ENCODE assay signal across 1 cellular context in the genomic region with DNA sequence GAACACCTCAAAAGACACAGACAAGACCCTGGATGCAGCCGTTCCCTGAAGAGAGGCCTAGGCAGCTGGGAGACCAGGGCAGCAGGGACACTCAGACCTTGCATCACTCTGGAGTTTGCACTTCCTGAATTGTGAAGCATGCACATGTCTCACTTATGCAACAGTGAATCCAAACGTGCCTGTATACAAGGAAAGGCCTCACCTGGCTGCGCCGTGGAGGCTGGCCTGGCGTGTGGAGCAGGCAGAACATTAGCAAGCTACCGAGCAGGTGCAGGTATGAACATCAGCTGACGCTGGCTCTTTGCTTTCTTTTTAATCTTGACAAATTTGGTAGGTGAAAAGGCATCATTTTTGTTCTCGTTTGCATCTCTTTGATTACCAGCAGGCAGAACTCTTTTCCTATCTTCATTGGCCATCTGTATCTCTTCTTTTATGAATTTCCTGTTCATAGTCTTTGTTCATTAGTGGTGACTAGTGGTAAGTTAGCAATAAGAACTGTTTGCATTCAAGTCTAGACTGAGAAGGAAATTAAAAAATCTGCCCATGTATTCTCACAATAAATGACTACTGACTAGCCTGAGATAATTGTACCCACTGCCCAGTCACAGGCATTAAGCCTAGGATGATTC.
TF ChIP-seq lines count a peak whose summit lies in the region.

No MANE protein-coding gene starts in this region.

TF ChIP-seq in HepG2, 621 proteins besides CTCF, POLR2A, EP300 and RAD21 (continued from another document and continues in another):
- TF ChIP-seq, protein P1, sequence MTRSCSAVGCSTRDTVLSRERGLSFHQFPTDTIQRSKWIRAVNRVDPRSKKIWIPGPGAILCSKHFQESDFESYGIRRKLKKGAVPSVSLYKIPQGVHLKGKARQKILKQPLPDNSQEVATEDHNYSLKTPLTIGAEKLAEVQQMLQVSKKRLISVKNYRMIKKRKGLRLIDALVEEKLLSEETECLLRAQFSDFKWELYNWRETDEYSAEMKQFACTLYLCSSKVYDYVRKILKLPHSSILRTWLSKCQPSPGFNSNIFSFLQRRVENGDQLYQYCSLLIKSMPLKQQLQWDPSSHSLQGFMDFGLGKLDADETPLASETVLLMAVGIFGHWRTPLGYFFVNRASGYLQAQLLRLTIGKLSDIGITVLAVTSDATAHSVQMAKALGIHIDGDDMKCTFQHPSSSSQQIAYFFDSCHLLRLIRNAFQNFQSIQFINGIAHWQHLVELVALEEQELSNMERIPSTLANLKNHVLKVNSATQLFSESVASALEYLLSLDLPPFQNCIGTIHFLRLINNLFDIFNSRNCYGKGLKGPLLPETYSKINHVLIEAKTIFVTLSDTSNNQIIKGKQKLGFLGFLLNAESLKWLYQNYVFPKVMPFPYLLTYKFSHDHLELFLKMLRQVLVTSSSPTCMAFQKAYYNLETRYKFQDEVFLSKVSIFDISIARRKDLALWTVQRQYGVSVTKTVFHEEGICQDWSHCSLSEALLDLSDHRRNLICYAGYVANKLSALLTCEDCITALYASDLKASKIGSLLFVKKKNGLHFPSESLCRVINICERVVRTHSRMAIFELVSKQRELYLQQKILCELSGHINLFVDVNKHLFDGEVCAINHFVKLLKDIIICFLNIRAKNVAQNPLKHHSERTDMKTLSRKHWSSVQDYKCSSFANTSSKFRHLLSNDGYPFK (CRISPR knock-in tag; IDR thresholded peaks at IDR 0.05; ENCODE audit: borderline replicate concordance) = peak; percentile 42; the same call in 1 of the 2 replicates
- peak; percentile 61; the same call in 1 of the 2 replicates for TF ChIP-seq CBFB (CRISPR knock-in tag; IDR thresholded peaks at IDR 0.05)
- peak; percentile 70; the same call in 1 of the 2 replicates for TF ChIP-seq RXRA (CRISPR knock-in tag; IDR thresholded peaks at IDR 0.05)
- TF ChIP-seq, protein P2, sequence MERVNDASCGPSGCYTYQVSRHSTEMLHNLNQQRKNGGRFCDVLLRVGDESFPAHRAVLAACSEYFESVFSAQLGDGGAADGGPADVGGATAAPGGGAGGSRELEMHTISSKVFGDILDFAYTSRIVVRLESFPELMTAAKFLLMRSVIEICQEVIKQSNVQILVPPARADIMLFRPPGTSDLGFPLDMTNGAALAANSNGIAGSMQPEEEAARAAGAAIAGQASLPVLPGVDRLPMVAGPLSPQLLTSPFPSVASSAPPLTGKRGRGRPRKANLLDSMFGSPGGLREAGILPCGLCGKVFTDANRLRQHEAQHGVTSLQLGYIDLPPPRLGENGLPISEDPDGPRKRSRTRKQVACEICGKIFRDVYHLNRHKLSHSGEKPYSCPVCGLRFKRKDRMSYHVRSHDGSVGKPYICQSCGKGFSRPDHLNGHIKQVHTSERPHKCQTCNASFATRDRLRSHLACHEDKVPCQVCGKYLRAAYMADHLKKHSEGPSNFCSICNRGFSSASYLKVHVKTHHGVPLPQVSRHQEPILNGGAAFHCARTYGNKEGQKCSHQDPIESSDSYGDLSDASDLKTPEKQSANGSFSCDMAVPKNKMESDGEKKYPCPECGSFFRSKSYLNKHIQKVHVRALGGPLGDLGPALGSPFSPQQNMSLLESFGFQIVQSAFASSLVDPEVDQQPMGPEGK (CRISPR knock-in tag; IDR thresholded peaks at IDR 0.05) = peak; percentile 48
- TF ChIP-seq RBM22 (optimal IDR thresholded peaks at IDR 0.05; ENCODE audit: low read length) = peak; percentile 32
- TF ChIP-seq ZNF160 (CRISPR knock-in tag; IDR thresholded peaks at IDR 0.05) = 0 out of 2 replicates have a peak, but pooled peaks have one; percentile 32
- TF ChIP-seq, protein P3, sequence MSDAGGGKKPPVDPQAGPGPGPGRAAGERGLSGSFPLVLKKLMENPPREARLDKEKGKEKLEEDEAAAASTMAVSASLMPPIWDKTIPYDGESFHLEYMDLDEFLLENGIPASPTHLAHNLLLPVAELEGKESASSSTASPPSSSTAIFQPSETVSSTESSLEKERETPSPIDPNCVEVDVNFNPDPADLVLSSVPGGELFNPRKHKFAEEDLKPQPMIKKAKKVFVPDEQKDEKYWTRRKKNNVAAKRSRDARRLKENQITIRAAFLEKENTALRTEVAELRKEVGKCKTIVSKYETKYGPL (CRISPR knock-in tag; IDR thresholded peaks at IDR 0.05) = peak; percentile 99
- 0 out of 2 replicates have a peak, but pooled peaks have one; percentile 17 for TF ChIP-seq ATF7 (IDR thresholded peaks at IDR 0.05)
- 0 out of 2 replicates have a peak, but pooled peaks have one; percentile 60 for TF ChIP-seq ATF7 (CRISPR knock-in tag; IDR thresholded peaks at IDR 0.05)
- peak; percentile 49; the same call in 1 of the 2 replicates for TF ChIP-seq HMG20A (CRISPR knock-in tag; IDR thresholded peaks at IDR 0.05; ENCODE audit: borderline replicate concordance)
- TF ChIP-seq, protein P4, sequence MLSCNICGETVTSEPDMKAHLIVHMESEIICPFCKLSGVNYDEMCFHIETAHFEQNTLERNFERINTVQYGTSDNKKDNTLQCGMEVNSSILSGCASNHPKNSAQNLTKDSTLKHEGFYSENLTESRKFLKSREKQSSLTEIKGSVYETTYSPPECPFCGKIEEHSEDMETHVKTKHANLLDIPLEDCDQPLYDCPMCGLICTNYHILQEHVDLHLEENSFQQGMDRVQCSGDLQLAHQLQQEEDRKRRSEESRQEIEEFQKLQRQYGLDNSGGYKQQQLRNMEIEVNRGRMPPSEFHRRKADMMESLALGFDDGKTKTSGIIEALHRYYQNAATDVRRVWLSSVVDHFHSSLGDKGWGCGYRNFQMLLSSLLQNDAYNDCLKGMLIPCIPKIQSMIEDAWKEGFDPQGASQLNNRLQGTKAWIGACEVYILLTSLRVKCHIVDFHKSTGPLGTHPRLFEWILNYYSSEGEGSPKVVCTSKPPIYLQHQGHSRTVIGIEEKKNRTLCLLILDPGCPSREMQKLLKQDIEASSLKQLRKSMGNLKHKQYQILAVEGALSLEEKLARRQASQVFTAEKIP (CRISPR knock-in tag; IDR thresholded peaks at IDR 0.05; ENCODE audit: borderline replicate concordance) = no peak
- TF ChIP-seq, protein P5, sequence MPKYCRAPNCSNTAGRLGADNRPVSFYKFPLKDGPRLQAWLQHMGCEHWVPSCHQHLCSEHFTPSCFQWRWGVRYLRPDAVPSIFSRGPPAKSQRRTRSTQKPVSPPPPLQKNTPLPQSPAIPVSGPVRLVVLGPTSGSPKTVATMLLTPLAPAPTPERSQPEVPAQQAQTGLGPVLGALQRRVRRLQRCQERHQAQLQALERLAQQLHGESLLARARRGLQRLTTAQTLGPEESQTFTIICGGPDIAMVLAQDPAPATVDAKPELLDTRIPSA (CRISPR knock-in tag; IDR thresholded peaks at IDR 0.05; ENCODE audit: borderline replicate concordance) = no peak
- TF ChIP-seq KDM5B (CRISPR knock-in tag; IDR thresholded peaks at IDR 0.05; ENCODE audit: borderline replicate concordance) = no peak
- no peak for TF ChIP-seq FOXA1 (IDR thresholded peaks at IDR 0.05)
- peak; percentile 64 for TF ChIP-seq FOXA1 (CRISPR knock-in tag; IDR thresholded peaks at IDR 0.05)
- TF ChIP-seq RARA (CRISPR knock-in tag; IDR thresholded peaks at IDR 0.05) = peak; percentile 84
- 0 out of 2 replicates have a peak, but pooled peaks have one; percentile 46 for TF ChIP-seq ZSCAN21 (CRISPR knock-in tag; IDR thresholded peaks at IDR 0.05; ENCODE audit: borderline replicate concordance)
- TF ChIP-seq REPIN1 (CRISPR knock-in tag; IDR thresholded peaks at IDR 0.05; ENCODE audit: borderline replicate concordance, low read depth) = peak; percentile 75
- TF ChIP-seq, protein P6, sequence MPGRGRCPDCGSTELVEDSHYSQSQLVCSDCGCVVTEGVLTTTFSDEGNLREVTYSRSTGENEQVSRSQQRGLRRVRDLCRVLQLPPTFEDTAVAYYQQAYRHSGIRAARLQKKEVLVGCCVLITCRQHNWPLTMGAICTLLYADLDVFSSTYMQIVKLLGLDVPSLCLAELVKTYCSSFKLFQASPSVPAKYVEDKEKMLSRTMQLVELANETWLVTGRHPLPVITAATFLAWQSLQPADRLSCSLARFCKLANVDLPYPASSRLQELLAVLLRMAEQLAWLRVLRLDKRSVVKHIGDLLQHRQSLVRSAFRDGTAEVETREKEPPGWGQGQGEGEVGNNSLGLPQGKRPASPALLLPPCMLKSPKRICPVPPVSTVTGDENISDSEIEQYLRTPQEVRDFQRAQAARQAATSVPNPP (CRISPR knock-in tag; IDR thresholded peaks at IDR 0.05) = no peak
- TF ChIP-seq ZNF12 (CRISPR knock-in tag; IDR thresholded peaks at IDR 0.05) = 0 out of 2 replicates have a peak, but pooled peaks have one; percentile 57
- TF ChIP-seq, protein P7, sequence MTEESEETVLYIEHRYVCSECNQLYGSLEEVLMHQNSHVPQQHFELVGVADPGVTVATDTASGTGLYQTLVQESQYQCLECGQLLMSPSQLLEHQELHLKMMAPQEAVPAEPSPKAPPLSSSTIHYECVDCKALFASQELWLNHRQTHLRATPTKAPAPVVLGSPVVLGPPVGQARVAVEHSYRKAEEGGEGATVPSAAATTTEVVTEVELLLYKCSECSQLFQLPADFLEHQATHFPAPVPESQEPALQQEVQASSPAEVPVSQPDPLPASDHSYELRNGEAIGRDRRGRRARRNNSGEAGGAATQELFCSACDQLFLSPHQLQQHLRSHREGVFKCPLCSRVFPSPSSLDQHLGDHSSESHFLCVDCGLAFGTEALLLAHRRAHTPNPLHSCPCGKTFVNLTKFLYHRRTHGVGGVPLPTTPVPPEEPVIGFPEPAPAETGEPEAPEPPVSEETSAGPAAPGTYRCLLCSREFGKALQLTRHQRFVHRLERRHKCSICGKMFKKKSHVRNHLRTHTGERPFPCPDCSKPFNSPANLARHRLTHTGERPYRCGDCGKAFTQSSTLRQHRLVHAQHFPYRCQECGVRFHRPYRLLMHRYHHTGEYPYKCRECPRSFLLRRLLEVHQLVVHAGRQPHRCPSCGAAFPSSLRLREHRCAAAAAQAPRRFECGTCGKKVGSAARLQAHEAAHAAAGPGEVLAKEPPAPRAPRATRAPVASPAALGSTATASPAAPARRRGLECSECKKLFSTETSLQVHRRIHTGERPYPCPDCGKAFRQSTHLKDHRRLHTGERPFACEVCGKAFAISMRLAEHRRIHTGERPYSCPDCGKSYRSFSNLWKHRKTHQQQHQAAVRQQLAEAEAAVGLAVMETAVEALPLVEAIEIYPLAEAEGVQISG (CRISPR knock-in tag; IDR thresholded peaks at IDR 0.05) = peak; percentile 77
- TF ChIP-seq, protein P8, sequence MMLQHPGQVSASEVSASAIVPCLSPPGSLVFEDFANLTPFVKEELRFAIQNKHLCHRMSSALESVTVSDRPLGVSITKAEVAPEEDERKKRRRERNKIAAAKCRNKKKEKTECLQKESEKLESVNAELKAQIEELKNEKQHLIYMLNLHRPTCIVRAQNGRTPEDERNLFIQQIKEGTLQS (CRISPR knock-in tag; IDR thresholded peaks at IDR 0.05) = peak; percentile 96
- TF ChIP-seq ELF1 (CRISPR knock-in tag; IDR thresholded peaks at IDR 0.05) = peak; percentile 93
- TF ChIP-seq ZIK1 (CRISPR knock-in tag; IDR thresholded peaks at IDR 0.05; ENCODE audit: borderline replicate concordance, low read depth) = no peak
- no peak for TF ChIP-seq GTF2F1 (IDR thresholded peaks at IDR 0.05; ENCODE audit: low read length)
- TF ChIP-seq GABPB1 (CRISPR knock-in tag; IDR thresholded peaks at IDR 0.05) = peak; percentile 67
- TF ChIP-seq BCL6 (CRISPR knock-in tag; IDR thresholded peaks at IDR 0.05) = peak; percentile 85
- TF ChIP-seq, protein P9, sequence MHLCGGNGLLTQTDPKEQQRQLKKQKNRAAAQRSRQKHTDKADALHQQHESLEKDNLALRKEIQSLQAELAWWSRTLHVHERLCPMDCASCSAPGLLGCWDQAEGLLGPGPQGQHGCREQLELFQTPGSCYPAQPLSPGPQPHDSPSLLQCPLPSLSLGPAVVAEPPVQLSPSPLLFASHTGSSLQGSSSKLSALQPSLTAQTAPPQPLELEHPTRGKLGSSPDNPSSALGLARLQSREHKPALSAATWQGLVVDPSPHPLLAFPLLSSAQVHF (CRISPR knock-in tag; IDR thresholded peaks at IDR 0.05) = no peak
- no peak for TF ChIP-seq IRX3 (CRISPR knock-in tag; IDR thresholded peaks at IDR 0.05; ENCODE audit: borderline replicate concordance, low read depth)
- no peak for TF ChIP-seq ZBTB1 (CRISPR knock-in tag; IDR thresholded peaks at IDR 0.05; ENCODE audit: borderline replicate concordance)
- TF ChIP-seq ZFAT (CRISPR knock-in tag; conservative IDR thresholded peaks at IDR 0.05) = no peak
- TF ChIP-seq FOSL2 (CRISPR knock-in tag; IDR thresholded peaks at IDR 0.05) = peak; percentile 87
- TF ChIP-seq TRIM24 (CRISPR knock-in tag; IDR thresholded peaks at IDR 0.05) = peak; percentile 87; the same call in 1 of the 2 replicates
- TF ChIP-seq ZBTB20 (CRISPR knock-in tag; IDR thresholded peaks at IDR 0.05; ENCODE audit: borderline replicate concordance, low read depth) = peak; percentile 48; the same call in 1 of the 2 replicates
- no peak for TF ChIP-seq MBNL3 (CRISPR knock-in tag; conservative IDR thresholded peaks at IDR 0.05)
- TF ChIP-seq, protein P10, sequence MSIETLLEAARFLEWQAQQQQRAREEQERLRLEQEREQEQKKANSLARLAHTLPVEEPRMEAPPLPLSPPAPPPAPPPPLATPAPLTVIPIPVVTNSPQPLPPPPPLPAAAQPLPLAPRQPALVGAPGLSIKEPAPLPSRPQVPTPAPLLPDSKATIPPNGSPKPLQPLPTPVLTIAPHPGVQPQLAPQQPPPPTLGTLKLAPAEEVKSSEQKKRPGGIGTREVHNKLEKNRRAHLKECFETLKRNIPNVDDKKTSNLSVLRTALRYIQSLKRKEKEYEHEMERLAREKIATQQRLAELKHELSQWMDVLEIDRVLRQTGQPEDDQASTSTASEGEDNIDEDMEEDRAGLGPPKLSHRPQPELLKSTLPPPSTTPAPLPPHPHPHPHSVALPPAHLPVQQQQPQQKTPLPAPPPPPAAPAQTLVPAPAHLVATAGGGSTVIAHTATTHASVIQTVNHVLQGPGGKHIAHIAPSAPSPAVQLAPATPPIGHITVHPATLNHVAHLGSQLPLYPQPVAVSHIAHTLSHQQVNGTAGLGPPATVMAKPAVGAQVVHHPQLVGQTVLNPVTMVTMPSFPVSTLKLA (IDR thresholded peaks at IDR 0.05) = peak; percentile 23; the same call in 1 of the 2 replicates
- TF ChIP-seq, protein P11, sequence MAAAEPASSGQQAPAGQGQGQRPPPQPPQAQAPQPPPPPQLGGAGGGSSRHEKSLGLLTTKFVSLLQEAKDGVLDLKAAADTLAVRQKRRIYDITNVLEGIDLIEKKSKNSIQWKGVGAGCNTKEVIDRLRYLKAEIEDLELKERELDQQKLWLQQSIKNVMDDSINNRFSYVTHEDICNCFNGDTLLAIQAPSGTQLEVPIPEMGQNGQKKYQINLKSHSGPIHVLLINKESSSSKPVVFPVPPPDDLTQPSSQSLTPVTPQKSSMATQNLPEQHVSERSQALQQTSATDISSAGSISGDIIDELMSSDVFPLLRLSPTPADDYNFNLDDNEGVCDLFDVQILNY (CRISPR knock-in tag; conservative IDR thresholded peaks at IDR 0.05) = no peak
- TF ChIP-seq, protein P12, sequence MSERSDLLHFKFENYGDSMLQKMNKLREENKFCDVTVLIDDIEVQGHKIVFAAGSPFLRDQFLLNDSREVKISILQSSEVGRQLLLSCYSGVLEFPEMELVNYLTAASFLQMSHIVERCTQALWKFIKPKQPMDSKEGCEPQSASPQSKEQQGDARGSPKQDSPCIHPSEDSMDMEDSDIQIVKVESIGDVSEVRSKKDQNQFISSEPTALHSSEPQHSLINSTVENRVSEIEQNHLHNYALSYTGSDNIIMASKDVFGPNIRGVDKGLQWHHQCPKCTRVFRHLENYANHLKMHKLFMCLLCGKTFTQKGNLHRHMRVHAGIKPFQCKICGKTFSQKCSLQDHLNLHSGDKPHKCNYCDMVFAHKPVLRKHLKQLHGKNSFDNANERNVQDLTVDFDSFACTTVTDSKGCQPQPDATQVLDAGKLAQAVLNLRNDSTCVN (CRISPR knock-in tag; IDR thresholded peaks at IDR 0.05; ENCODE audit: borderline replicate concordance) = peak; percentile 69; the same call in 1 of the 2 replicates
- peak; percentile 80 for TF ChIP-seq TEAD3 (CRISPR knock-in tag; optimal IDR thresholded peaks at IDR 0.05; ENCODE audit: borderline replicate concordance)
- TF ChIP-seq ZNF792 (CRISPR knock-in tag; IDR thresholded peaks at IDR 0.05) = peak; percentile 66
- TF ChIP-seq ZNF350 (CRISPR knock-in tag; IDR thresholded peaks at IDR 0.05; ENCODE audit: borderline replicate concordance, low read depth) = peak; percentile 64; the same call in 1 of the 2 replicates
- TF ChIP-seq ARNT2 (CRISPR knock-in tag; IDR thresholded peaks at IDR 0.05; ENCODE audit: low read depth) = peak; percentile 61; the same call in 1 of the 2 replicates
